ENCODE assay signal across 10 cellular contexts in genomic region chr3:23455084-23455483, GRCh38.
DNase-seq lines count a peak whose midpoint lies in the region; TF ChIP-seq lines count a peak whose summit lies in the region.
"Had no signal": no experiment of that assay in that cellular context is flagged by ENCODE, and none has a peak within 500 bp of the region (broad histone marks: within the 10 kb centered on the region; RNA-seq: fewer than 3 reads in every experiment).

No MANE protein-coding gene starts in this region.

- DNase-seq in AG04449 (ENCODE audit: low read depth, low spot score) = peak; percentile 49
- peak; percentile 49 for DNase-seq in HFF-Myc (ENCODE audit: extremely low read depth, low read depth)
- no peak for DNase-seq in SK-N-SH
- peak; percentile 84 for DNase-seq in fibroblast of villous mesenchyme (ENCODE audit: low read depth)
- DNase-seq in activated CD4-positive, alpha-beta memory T cell treated with anti-CD3 and anti-CD28 coated beads for 36 hours = no peak
- no peak for DNase-seq in immature natural killer cell
- no peak for DNase-seq in effector memory CD4-positive, alpha-beta T cell
- no peak for DNase-seq in Ammon's horn (ENCODE audit: low spot score)
- DNase-seq: activated naive CD4-positive, alpha-beta T cell treated with Interleukin-2 at 50 U/mL for 16 hours; CD4-positive, CD25-positive, alpha-beta regulatory T cell had no signal

- no peaks in the 10 kb centered on the region for H3K4me1 Mint-ChIP-seq in activated CD4-positive, alpha-beta memory T cell treated with anti-CD3 and anti-CD28 coated beads for 36 hours (ENCODE audit: low read depth)
- no peaks in the 10 kb centered on the region for H3K4me1 Mint-ChIP-seq in immature natural killer cell

- no peak overlapping the region for H3K9ac ChIP-seq in SK-N-SH

- H3K27me3 Mint-ChIP-seq in activated CD4-positive, alpha-beta memory T cell treated with anti-CD3 and anti-CD28 coated beads for 36 hours = no peaks in the 10 kb centered on the region
- peaks cover 0 to 5% (median 4%) of the 10 kb centered on the region in 3 donors for H3K27me3 Mint-ChIP-seq in immature natural killer cell (ENCODE audit: low read depth in 3 of 3)
- H3K27me3 Mint-ChIP-seq: CD4-positive, CD25-positive, alpha-beta regulatory T cell had no signal

- H3K27me3 ChIP-seq in SK-N-SH (ENCODE audit: insufficient read depth) = no peaks in the 10 kb centered on the region
- no peaks in the 10 kb centered on the region for H3K27me3 ChIP-seq in effector memory CD4-positive, alpha-beta T cell (replicated peaks; ENCODE audit: control insufficient read depth, insufficient read depth, low read length, poor library complexity, severe bottlenecking)

- TF ChIP-seq CTCF in AG04449 (IDR thresholded peaks at IDR 0.05; ENCODE audit: insufficient read depth, low read length, missing control alignments) (no peak), HFF-Myc (IDR thresholded peaks at IDR 0.05; ENCODE audit: low read depth, low read length, missing control alignments) (no peak), SK-N-SH (IDR thresholded peaks at IDR 0.05) (no peak), fibroblast of villous mesenchyme (IDR thresholded peaks at IDR 0.05; ENCODE audit: insufficient read depth, low read depth, low read length) (no peak)

- WGBS in SK-N-SH (ENCODE audit: low lambda C conversion rate) = 34% methylated on average over 3 of the region's 3 CpGs

- H3K36me3 ChIP-seq in SK-N-SH (replicated peaks in 1 of 2; ENCODE audit: control insufficient read depth in 1 of 2, insufficient read depth in 2 of 2, low read length in 1 of 2) = no peaks in the 10 kb centered on the region
- H3K36me3 ChIP-seq in effector memory CD4-positive, alpha-beta T cell (ENCODE audit: control insufficient read depth, insufficient read depth, low read length) = no peaks in the 10 kb centered on the region

- H3F3A ChIP-seq in SK-N-SH (replicated peaks; ENCODE audit: insufficient read depth) = no peaks in the 10 kb centered on the region

- no peaks in the 10 kb centered on the region for H3K9me3 Mint-ChIP-seq in activated CD4-positive, alpha-beta memory T cell treated with anti-CD3 and anti-CD28 coated beads for 36 hours
- H3K9me3 Mint-ChIP-seq in immature natural killer cell = no peaks in the 10 kb centered on the region

- H2AFZ ChIP-seq in SK-N-SH (ENCODE audit: low read depth) = no peak overlapping the region

- peaks cover 11% of the 10 kb centered on the region for H3K79me2 ChIP-seq in SK-N-SH (ENCODE audit: insufficient read depth)

- no peak overlapping the region for H3K4me2 ChIP-seq in SK-N-SH

- intact Hi-C loops in activated CD4-positive, alpha-beta memory T cell treated with anti-CD3 and anti-CD28 coated beads for 36 hours (cut with micrococcal nuclease) = no loop called here

- H3K27ac ChIP-seq in SK-N-SH (ENCODE audit: low read depth in 2 of 2, low read length in 1 of 2) = no peak overlapping the region
- no peak overlapping the region for H3K27ac ChIP-seq in effector memory CD4-positive, alpha-beta T cell (ENCODE audit: insufficient read depth, low read length, poor library complexity, severe bottlenecking)

- H4K20me1 ChIP-seq in SK-N-SH (ENCODE audit: insufficient read depth) = no peaks in the 10 kb centered on the region

- H3K27ac Mint-ChIP-seq in activated CD4-positive, alpha-beta memory T cell treated with anti-CD3 and anti-CD28 coated beads for 36 hours = no peak overlapping the region
- H3K27ac Mint-ChIP-seq in immature natural killer cell = no peak overlapping the region
- H3K27ac Mint-ChIP-seq: CD4-positive, CD25-positive, alpha-beta regulatory T cell had no signal

- H3K4me1 ChIP-seq in SK-N-SH (ENCODE audit: control insufficient read depth in 1 of 2, insufficient read depth in 2 of 2, low read depth in 1 of 2, low read length in 1 of 2) = peaks cover 0 to 4% of the 10 kb centered on the region in 2 experiments; a peak in 2 of 4 replicates
- no peaks in the 10 kb centered on the region for H3K4me1 ChIP-seq in effector memory CD4-positive, alpha-beta T cell (ENCODE audit: control insufficient read depth, insufficient read depth, low read length, poor library complexity, severe bottlenecking)

- peak in 1 of 2 experiments; percentile 58; a peak in 1 of 4 replicates for TF ChIP-seq EP300 in SK-N-SH (IDR thresholded peaks at IDR 0.05; ENCODE audit: borderline replicate concordance in 1 of 2, low read depth in 1 of 2, low read length in 1 of 2)

- H3K4me3 ChIP-seq in AG04449 (ENCODE audit: low read depth, low read length) = no peak overlapping the region
- no peak overlapping the region for H3K4me3 ChIP-seq in HFF-Myc (replicated peaks; ENCODE audit: low read depth, low read length)
- H3K4me3 ChIP-seq in SK-N-SH (ENCODE audit: low read depth in 2 of 2, low read length in 1 of 2) = no peak overlapping the region
- no peak overlapping the region for H3K4me3 ChIP-seq in fibroblast of villous mesenchyme (ENCODE audit: low read depth, low read length)
- no peak overlapping the region for H3K4me3 ChIP-seq in effector memory CD4-positive, alpha-beta T cell (ENCODE audit: insufficient read depth, low read depth, low read length, poor library complexity, severe bottlenecking)

- H3K9me2 ChIP-seq in SK-N-SH = no peaks in the 10 kb centered on the region

- H3K4me3 Mint-ChIP-seq in activated CD4-positive, alpha-beta memory T cell treated with anti-CD3 and anti-CD28 coated beads for 36 hours = no peak overlapping the region
- H3K4me3 Mint-ChIP-seq in immature natural killer cell = no peak overlapping the region
- H3K4me3 Mint-ChIP-seq: CD4-positive, CD25-positive, alpha-beta regulatory T cell had no signal

- CTCF ChIA-PET in AG04449 (lab: Yijun Ruan, JAX) = no interaction called here
- CTCF ChIA-PET in SK-N-SH (lab: Yijun Ruan, JAX) = interaction anchor here (1.0 to 1.2 kb wide), 2 partner anchors 10 kb away, joined by 3 read pairs; no protein-coding TSS in a partner anchor
- CTCF ChIA-PET in activated CD4-positive, alpha-beta memory T cell treated with anti-CD3 and anti-CD28 coated beads for 36 hours (lab: Charles Lee) = no interaction called here

- POLR2A ChIA-PET in AG04449 (lab: Yijun Ruan, JAX) = no interaction called here
- POLR2A ChIA-PET in SK-N-SH (lab: Yijun Ruan, JAX) = no interaction called here
- POLR2A ChIA-PET in activated CD4-positive, alpha-beta memory T cell treated with anti-CD3 and anti-CD28 coated beads for 36 hours (lab: Charles Lee) = no interaction called here

- H3K9me3 ChIP-seq in SK-N-SH = no peaks in the 10 kb centered on the region
- H3K9me3 ChIP-seq in effector memory CD4-positive, alpha-beta T cell (ENCODE audit: control insufficient read depth, low read length) = no peaks in the 10 kb centered on the region

- no peak for TF ChIP-seq RAD21 in SK-N-SH (IDR thresholded peaks at IDR 0.05; ENCODE audit: low read length)

- no peaks in the 10 kb centered on the region for H3K36me3 Mint-ChIP-seq in activated CD4-positive, alpha-beta memory T cell treated with anti-CD3 and anti-CD28 coated beads for 36 hours
- H3K36me3 Mint-ChIP-seq in immature natural killer cell = no peaks in the 10 kb centered on the region
- H3K36me3 Mint-ChIP-seq: CD4-positive, CD25-positive, alpha-beta regulatory T cell had no signal

TF ChIP-seq in SK-N-SH, 30 proteins besides CTCF, POLR2A, EP300 and RAD21 (continues in another document):
- TF ChIP-seq CHD2 (IDR thresholded peaks at IDR 0.05; ENCODE audit: low read length, partially characterized antibody) (no peak), MXI1 (IDR thresholded peaks at IDR 0.05; ENCODE audit: low read depth, low read length) (no peak), TCF12 (IDR thresholded peaks at IDR 0.05) (peak; percentile 86), YY1 (IDR thresholded peaks at IDR 0.05; ENCODE audit: low read depth) (no peak), ELF1 (IDR thresholded peaks at IDR 0.05) (0 out of 2 replicates have a peak, but pooled peaks have one; percentile 11), FOSL2 (IDR thresholded peaks at IDR 0.05; ENCODE audit: borderline replicate concordance, low read depth) (peak; percentile 74), RCOR1 (IDR thresholded peaks at IDR 0.05; ENCODE audit: low read length) (no peak), EZH2phosphoT487 (IDR thresholded peaks at IDR 0.05; ENCODE audit: borderline replicate concordance, low read depth) (no peak), MAX (IDR thresholded peaks at IDR 0.05; ENCODE audit: low read depth) (no peak), PBX3 (IDR thresholded peaks at IDR 0.05) (peak; percentile 59), TEAD4 (IDR thresholded peaks at IDR 0.05; ENCODE audit: borderline replicate concordance, insufficient read depth) (peak; percentile 17; the same call in 1 of the 2 replicates), FOXM1 (IDR thresholded peaks at IDR 0.05; ENCODE audit: low read depth) (0 out of 2 replicates have a peak, but pooled peaks have one; percentile 23), GABPA (IDR thresholded peaks at IDR 0.05; ENCODE audit: low read depth) (no peak), SIN3A (IDR thresholded peaks at IDR 0.05; ENCODE audit: borderline replicate concordance, low read depth, low read length) (no peak), FOXJ3 (CRISPR knock-in tag; IDR thresholded peaks at IDR 0.05) (no peak)

Comparison
In these comparisons a context has a peak if more than half of its experiments do, and no peak if none do; other contexts are left out.
1. DNase-seq: peak in AG04449 (single experiment), HFF-Myc (single experiment) and fibroblast of villous mesenchyme (single experiment); none in SK-N-SH (single experiment), activated CD4-positive, alpha-beta memory T cell treated with anti-CD3 and anti-CD28 coated beads for 36 hours (single experiment), immature natural killer cell (0 of 3), effector memory CD4-positive, alpha-beta T cell (0 of 3) and Ammon's horn (single experiment).